In the genomic region with DNA sequence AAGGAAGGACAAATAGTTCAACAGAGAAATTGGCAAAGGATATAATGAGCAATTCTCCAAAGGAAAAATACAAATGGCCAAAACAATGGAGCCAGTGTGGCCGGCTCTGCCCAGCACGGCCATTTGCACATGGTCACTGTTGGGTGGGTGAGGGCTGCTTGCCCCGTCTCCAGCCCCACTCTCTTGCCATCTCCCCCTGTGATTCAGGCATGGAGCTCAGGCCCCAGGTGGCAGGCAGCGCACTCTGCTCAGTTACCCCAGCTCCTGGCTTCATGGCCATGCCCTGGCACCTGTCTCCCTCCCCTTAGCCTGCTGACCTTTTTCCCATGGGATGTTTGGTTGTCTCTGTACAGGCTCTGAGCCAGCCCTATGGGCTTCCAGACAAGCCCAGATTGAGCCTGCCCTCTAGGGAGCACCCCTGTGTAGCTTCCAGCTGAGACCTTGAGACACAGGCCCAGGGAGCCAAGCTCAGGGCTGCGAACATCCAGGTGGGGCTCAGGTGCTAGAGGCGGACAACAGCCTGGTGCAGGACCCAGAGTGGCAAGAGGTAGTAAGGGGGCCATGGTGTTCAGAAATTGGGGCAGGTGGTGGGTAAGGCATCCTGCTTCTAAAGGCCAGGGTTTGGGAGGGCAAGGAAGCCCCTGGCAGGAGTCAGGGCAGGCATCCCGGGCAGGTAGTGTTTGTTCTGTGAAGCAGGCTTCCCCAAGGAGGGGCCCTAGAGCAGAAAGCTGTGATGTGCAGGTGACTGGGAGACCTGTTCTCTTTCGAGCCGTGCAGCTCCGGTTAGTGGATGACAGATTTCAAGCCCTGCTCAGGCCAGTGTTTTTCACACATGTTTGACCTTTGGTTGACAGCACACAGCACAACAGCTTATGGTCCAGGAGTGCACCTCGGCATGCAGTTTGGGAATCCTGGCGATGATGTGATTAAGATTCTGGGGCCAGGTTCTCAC, we compare ENCODE assay signal across 14 cellular contexts. TPM values are rescaled to one million over a fixed set of nuclear protein-coding genes. Genes with fewer than 3 reads are reported as not detected.
DNase-seq lines count a peak whose midpoint lies in the region; ATAC-seq, FAIRE-seq and TF ChIP-seq lines count a peak whose summit lies in the region.
"Had no signal": no experiment of that assay in that cellular context is flagged by ENCODE, and none has a peak within 500 bp of the region (broad histone marks: within the 10 kb centered on the region; RNA-seq: fewer than 3 reads in every experiment).

No MANE protein-coding gene starts in this region.

- FAIRE-seq in pancreas (lab: Jason Lieb, UNC): no peak
- FAIRE-seq: islet of Langerhans had no signal

- peak overlapping the region in 2 of 3 donors; percentile 64 to 66 for H3K27ac Mint-ChIP-seq in CD4-positive, CD25-positive, alpha-beta regulatory T cell
- no peak overlapping the region for H3K27ac Mint-ChIP-seq in activated CD4-positive, alpha-beta memory T cell treated with anti-CD3 and anti-CD28 coated beads, Interleukin-2, amount 10 ng/mL, durations not matched to agents 7 days and 5 days
- H3K27ac Mint-ChIP-seq: activated CD4-positive, alpha-beta T cell treated with anti-CD3 and anti-CD28 coated beads, Interleukin-2, amount 10 ng/mL, durations not matched to agents 24 days and 14 days; stimulated activated naive B cell treated with anti-CD40 and anti-IgM and Interleukin-4, amounts not matched to agents 10 μg/mL and 1 μg/mL and 100 μg/mL, for 72 hours had no signal

- DNase-seq in CD4-positive, CD25-positive, alpha-beta regulatory T cell: no peak
- DNase-seq in NCI-H69 (lab: John Stamatoyannopoulos, UW): peak; percentile 94
- peak; percentile 39 to 91 (median 78) for DNase-seq in head of caudate nucleus
- DNase-seq in pancreas: peak; percentile 74 to 93 (median 90)
- no peak for DNase-seq in NCI-H345 (lab: John Stamatoyannopoulos, UW)
- DNase-seq in hepatocyte (ENCODE audit: low spot score): no peak
- no peak for DNase-seq in activated CD4-positive, alpha-beta memory T cell treated with anti-CD3 and anti-CD28 coated beads, Interleukin-2, amount 10 ng/mL, durations not matched to agents 7 days and 5 days
- DNase-seq in effector memory CD4-positive, alpha-beta T cell: no peak
- DNase-seq: activated CD4-positive, alpha-beta T cell treated with anti-CD3 and anti-CD28 coated beads, Interleukin-2, amount 10 ng/mL, durations not matched to agents 24 days and 14 days; stimulated activated naive B cell treated with anti-CD40 and anti-IgM and Interleukin-4, amounts not matched to agents 10 μg/mL and 1 μg/mL and 100 μg/mL, for 72 hours had no signal

- peaks cover under 1 to 40% (median 22%) of the 10 kb centered on the region in 4 donors for H3K4me1 Mint-ChIP-seq in CD4-positive, CD25-positive, alpha-beta regulatory T cell
- peaks cover 29% of the 10 kb centered on the region for H3K4me1 Mint-ChIP-seq in activated CD4-positive, alpha-beta memory T cell treated with anti-CD3 and anti-CD28 coated beads, Interleukin-2, amount 10 ng/mL, durations not matched to agents 7 days and 5 days

- no peak overlapping the region for H3K27ac ChIP-seq in CD4-positive, CD25-positive, alpha-beta regulatory T cell (ENCODE audit: insufficient read depth, low read length, poor library complexity, severe bottlenecking)
- H3K27ac ChIP-seq in pancreas (peak overlapping the region; percentile 23 to 77 (median 62)), hepatocyte (no peak overlapping the region)
- H3K27ac ChIP-seq in effector memory CD4-positive, alpha-beta T cell (ENCODE audit: insufficient read depth, low read length, poor library complexity, severe bottlenecking): no peak overlapping the region

- no peaks in the 10 kb centered on the region for H3K9me3 ChIP-seq in CD4-positive, CD25-positive, alpha-beta regulatory T cell (ENCODE audit: control insufficient read depth in 2 of 2, low read length in 2 of 2)
- H3K9me3 ChIP-seq in pancreas: no peaks in the 10 kb centered on the region
- no peaks in the 10 kb centered on the region for H3K9me3 ChIP-seq in hepatocyte (ENCODE audit: low read depth)
- H3K9me3 ChIP-seq in effector memory CD4-positive, alpha-beta T cell (ENCODE audit: control insufficient read depth, low read length): no peaks in the 10 kb centered on the region

- CTCF ChIA-PET in activated CD4-positive, alpha-beta memory T cell treated with anti-CD3 and anti-CD28 coated beads, Interleukin-2, amount 10 ng/mL, durations not matched to agents 7 days and 5 days (lab: Charles Lee): interaction anchor here (0.6 to 2.0 kb wide), 3 partner anchors 9 to 73 kb away, joined by 3 to 5 read pairs (median 3); no protein-coding TSS in a partner anchor

- H3K9me3 Mint-ChIP-seq in CD4-positive, CD25-positive, alpha-beta regulatory T cell: peaks cover 0 to 1% (median 0%) of the 10 kb centered on the region in 7 donors
- no peaks in the 10 kb centered on the region for H3K9me3 Mint-ChIP-seq in activated CD4-positive, alpha-beta memory T cell treated with anti-CD3 and anti-CD28 coated beads, Interleukin-2, amount 10 ng/mL, durations not matched to agents 7 days and 5 days
- H3K9me3 Mint-ChIP-seq: activated CD4-positive, alpha-beta T cell treated with anti-CD3 and anti-CD28 coated beads, Interleukin-2, amount 10 ng/mL, durations not matched to agents 24 days and 14 days; CD8-positive, alpha-beta memory T cell; central memory CD8-positive, alpha-beta T cell; neural crest cell had no signal

- H3K36me3 Mint-ChIP-seq in CD4-positive, CD25-positive, alpha-beta regulatory T cell: peaks cover 11% of the 10 kb centered on the region
- no peaks in the 10 kb centered on the region for H3K36me3 Mint-ChIP-seq in activated CD4-positive, alpha-beta memory T cell treated with anti-CD3 and anti-CD28 coated beads, Interleukin-2, amount 10 ng/mL, durations not matched to agents 7 days and 5 days (ENCODE audit: low read depth)

- no peaks in the 10 kb centered on the region for H3K9me2 ChIP-seq in hepatocyte (replicated peaks; ENCODE audit: insufficient read depth)

- no peak for ATAC-seq in CD4-positive, CD25-positive, alpha-beta regulatory T cell (ENCODE audit: low read depth in 2 of 2)
- peak; percentile 86 to 91 (median 90) for ATAC-seq in pancreas
- ATAC-seq: stimulated activated naive B cell treated with anti-CD40 and anti-IgM and Interleukin-4, amounts not matched to agents 10 μg/mL and 1 μg/mL and 100 μg/mL, for 72 hours had no signal

- H3K4me2 ChIP-seq in hepatocyte: no peak overlapping the region

- no peaks in the 10 kb centered on the region for H4K20me1 ChIP-seq in hepatocyte (ENCODE audit: insufficient read depth, poor library complexity, severe bottlenecking)

- 28 to 30% methylated on average over 12 of the region's 12 CpGs for WGBS in pancreas, 2 donors
- WGBS in hepatocyte (ENCODE audit: low lambda C conversion rate, missing lambda C conversion rate): 75% methylated on average over 12 of the region's 12 CpGs

- H2AFZ ChIP-seq in hepatocyte: no peak overlapping the region

- no peak overlapping the region for H3K4me3 Mint-ChIP-seq in CD4-positive, CD25-positive, alpha-beta regulatory T cell
- no peak overlapping the region for H3K4me3 Mint-ChIP-seq in activated CD4-positive, alpha-beta memory T cell treated with anti-CD3 and anti-CD28 coated beads, Interleukin-2, amount 10 ng/mL, durations not matched to agents 7 days and 5 days
- H3K4me3 Mint-ChIP-seq: activated CD4-positive, alpha-beta T cell treated with anti-CD3 and anti-CD28 coated beads, Interleukin-2, amount 10 ng/mL, durations not matched to agents 24 days and 14 days; CD8-positive, alpha-beta memory T cell; central memory CD8-positive, alpha-beta T cell; neural crest cell; stimulated activated naive B cell treated with anti-CD40 and anti-IgM and Interleukin-4, amounts not matched to agents 10 μg/mL and 1 μg/mL and 100 μg/mL, for 72 hours had no signal

- no peaks in the 10 kb centered on the region for H3K27me3 Mint-ChIP-seq in CD4-positive, CD25-positive, alpha-beta regulatory T cell
- H3K27me3 Mint-ChIP-seq in activated CD4-positive, alpha-beta memory T cell treated with anti-CD3 and anti-CD28 coated beads, Interleukin-2, amount 10 ng/mL, durations not matched to agents 7 days and 5 days: no peaks in the 10 kb centered on the region
- H3K27me3 Mint-ChIP-seq: activated CD4-positive, alpha-beta T cell treated with anti-CD3 and anti-CD28 coated beads, Interleukin-2, amount 10 ng/mL, durations not matched to agents 24 days and 14 days; central memory CD8-positive, alpha-beta T cell; stimulated activated naive B cell treated with anti-CD40 and anti-IgM and Interleukin-4, amounts not matched to agents 10 μg/mL and 1 μg/mL and 100 μg/mL, for 72 hours had no signal

- H3K36me3 ChIP-seq in CD4-positive, CD25-positive, alpha-beta regulatory T cell (ENCODE audit: control insufficient read depth, insufficient read depth, low read length): no peaks in the 10 kb centered on the region
- H3K36me3 ChIP-seq in pancreas (no peaks in the 10 kb centered on the region), hepatocyte (replicated peaks; ENCODE audit: insufficient read depth, low read depth) (no peaks in the 10 kb centered on the region)
- no peaks in the 10 kb centered on the region for H3K36me3 ChIP-seq in effector memory CD4-positive, alpha-beta T cell (ENCODE audit: control insufficient read depth, insufficient read depth, low read length)

- intact Hi-C loops in head of caudate nucleus (cut with DNase I): no loop called here
- intact Hi-C loops in pancreas (cut with DNase I): loop anchor here in 1 of 3 donors (10.0 kb wide), 1 partner anchor 65 kb away; no protein-coding TSS in a partner anchor

- H3K4me1 ChIP-seq in CD4-positive, CD25-positive, alpha-beta regulatory T cell (ENCODE audit: control insufficient read depth, insufficient read depth, low read length, poor library complexity, severe bottlenecking): peaks cover 7% of the 10 kb centered on the region
- peaks cover 28 to 53% (median 36%) of the 10 kb centered on the region in 3 donors for H3K4me1 ChIP-seq in pancreas
- H3K4me1 ChIP-seq in hepatocyte (ENCODE audit: insufficient read depth): peaks cover 27% of the 10 kb centered on the region
- peaks cover 20% of the 10 kb centered on the region for H3K4me1 ChIP-seq in effector memory CD4-positive, alpha-beta T cell (ENCODE audit: control insufficient read depth, insufficient read depth, low read length, poor library complexity, severe bottlenecking)

- TF ChIP-seq CTCF in pancreas (IDR thresholded peaks at IDR 0.05) (no peak), hepatocyte (IDR thresholded peaks at IDR 0.05; ENCODE audit: poor library complexity) (no peak)

- no peaks in the 10 kb centered on the region for H3K27me3 ChIP-seq in CD4-positive, CD25-positive, alpha-beta regulatory T cell (ENCODE audit: control insufficient read depth, insufficient read depth, low read length)
- no peaks in the 10 kb centered on the region for H3K27me3 ChIP-seq in pancreas
- no peaks in the 10 kb centered on the region for H3K27me3 ChIP-seq in hepatocyte
- no peaks in the 10 kb centered on the region for H3K27me3 ChIP-seq in effector memory CD4-positive, alpha-beta T cell (replicated peaks; ENCODE audit: control insufficient read depth, insufficient read depth, low read length, poor library complexity, severe bottlenecking)

- H3K4me3 ChIP-seq in CD4-positive, CD25-positive, alpha-beta regulatory T cell (ENCODE audit: low read depth, low read length): no peak overlapping the region
- H3K4me3 ChIP-seq in pancreas (no peak overlapping the region), hepatocyte (no peak overlapping the region)
- H3K4me3 ChIP-seq in effector memory CD4-positive, alpha-beta T cell (ENCODE audit: insufficient read depth, low read depth, low read length, poor library complexity, severe bottlenecking): no peak overlapping the region

- POLR2A ChIA-PET in activated CD4-positive, alpha-beta memory T cell treated with anti-CD3 and anti-CD28 coated beads, Interleukin-2, amount 10 ng/mL, durations not matched to agents 7 days and 5 days (lab: Charles Lee): no interaction called here

- peaks cover 74% of the 10 kb centered on the region for H3K79me2 ChIP-seq in hepatocyte

RNA-seq across cellular contexts. Expression of gene SYNJ2, which starts 17.7 kb away (rescaled TPM):
- total RNA-seq in CD4-positive, CD25-positive, alpha-beta regulatory T cell: 46.3 TPM
- 10 to 100 TPM in 2 of 4 donors, 1 to 10 TPM in 2; 6.4 to 12.4 (median 8.6) TPM for polyA plus RNA-seq in CD4-positive, CD25-positive, alpha-beta regulatory T cell
- total RNA-seq in pancreas (10 to 100 TPM in 3 of 6 donors, 1 to 10 TPM in 3; 8.1 to 17.1 (median 10.1) TPM), hepatocyte (15.4 and 15.6 TPM in 2 replicates)
- polyA plus RNA-seq in pancreas (1 to 10 TPM; 7.9 to 8.6 TPM), hepatocyte (16.5 and 21.4 TPM in 2 replicates)
- total RNA-seq in activated CD4-positive, alpha-beta memory T cell treated with anti-CD3 and anti-CD28 coated beads, Interleukin-2, amount 10 ng/mL, durations not matched to agents 7 days and 5 days: 10 to 100 TPM; 36.8 to 39.1 TPM

Comparison
In these comparisons a context has a peak if more than half of its experiments do, and no peak if none do; other contexts are left out.
1. ATAC-seq: peak in pancreas (4 of 4); none in CD4-positive, CD25-positive, alpha-beta regulatory T cell (0 of 2).
2. DNase-seq: peak in NCI-H69 (single experiment), head of caudate nucleus (42 of 42) and pancreas (6 of 6); none in CD4-positive, CD25-positive, alpha-beta regulatory T cell (0 of 3), NCI-H345 (single experiment), hepatocyte (single experiment), activated CD4-positive, alpha-beta memory T cell treated with anti-CD3 and anti-CD28 coated beads, Interleukin-2, amount 10 ng/mL, durations not matched to agents 7 days and 5 days (single experiment) and effector memory CD4-positive, alpha-beta T cell (0 of 3).
3. H3K27ac ChIP-seq: peak in pancreas (4 of 4); none in CD4-positive, CD25-positive, alpha-beta regulatory T cell (single experiment), hepatocyte (single experiment) and effector memory CD4-positive, alpha-beta T cell (single experiment).